Comparison of ENCODE assay signal across 21 cellular contexts in genomic region chr1:3940911-3941310, GRCh38. TPM values are rescaled to one million over a fixed set of nuclear protein-coding genes. Genes with fewer than 3 reads are reported as not detected.
DNase-seq lines count a peak whose midpoint lies in the region; ATAC-seq, FAIRE-seq and TF ChIP-seq lines count a peak whose summit lies in the region.
"Had no signal": no experiment of that assay in that cellular context is flagged by ENCODE, and none has a peak within 500 bp of the region (broad histone marks: within the 10 kb centered on the region; RNA-seq: fewer than 3 reads in every experiment).

No MANE protein-coding gene starts in this region.

- H3K79me1 ChIP-seq in H1 (ENCODE audit: low read depth, low read length), result no peaks in the 10 kb centered on the region

- no peak overlapping the region for H2AFZ ChIP-seq in H1 (ENCODE audit: low read length)
- H2AFZ ChIP-seq: GM23248 had no signal

- peaks cover 0 to 5% of the 10 kb centered on the region in 2 experiments; a peak in 2 of 4 replicates for H3K9me3 ChIP-seq in H1 (ENCODE audit: insufficient read depth in 2 of 2, low read depth in 1 of 2, low read length in 1 of 2)

- no peak overlapping the region for H2BK120ac ChIP-seq in H1 (replicated peaks; ENCODE audit: low read depth, low read length)

- no peak overlapping the region for H3K27ac ChIP-seq in H1 (ENCODE audit: low read depth, low read length)
- H3K27ac ChIP-seq: 22Rv1, A549, BLaER1, GM23248 had no signal

- no peaks in the 10 kb centered on the region for H3K23me2 ChIP-seq in H1 (ENCODE audit: low read depth, low read length)

- H2BK20ac ChIP-seq in H1 (ENCODE audit: low read length), result no peak overlapping the region

- no peaks in the 10 kb centered on the region for H3K79me2 ChIP-seq in H1 (ENCODE audit: control insufficient read depth in 1 of 2, insufficient read depth in 2 of 2, low read length in 2 of 2)

- TF ChIP-seq EP300 in H1 (IDR thresholded peaks at IDR 0.05; ENCODE audit: borderline replicate concordance in 1 of 2, low read depth in 2 of 2, low read length in 2 of 2), result no peak

- H3K36me3 ChIP-seq in H1 (ENCODE audit: control insufficient read depth in 2 of 4, insufficient read depth in 4 of 4, low read length in 3 of 4), result no peaks in the 10 kb centered on the region
- H3K36me3 ChIP-seq: BLaER1 had no signal

- H4K5ac ChIP-seq in H1 (ENCODE audit: insufficient read length, low read depth, low read length), result no peak overlapping the region

- no peak for TF ChIP-seq RAD21 in H1 (IDR thresholded peaks at IDR 0.05 in 1 of 2, conservative IDR thresholded peaks at IDR 0.05 in 1 of 2; ENCODE audit: low read depth in 2 of 2, low read length in 2 of 2)

- TF ChIP-seq CTCF in H1 (IDR thresholded peaks at IDR 0.05; ENCODE audit: control extremely low read depth in 1 of 3, insufficient read depth in 1 of 3, low read depth in 1 of 3, low read length in 3 of 3), result no peak

- no peak overlapping the region for H3K18ac ChIP-seq in H1 (ENCODE audit: extremely low read depth, low read length)

- peaks cover 0 to 2% (median 0%) of the 10 kb centered on the region in 4 experiments; a peak in 2 of 7 replicates for H3K4me1 ChIP-seq in H1 (replicated peaks in 1 of 4; ENCODE audit: control insufficient read depth in 3 of 4, insufficient read depth in 4 of 4, low read length in 3 of 4)

- no peak overlapping the region for H3K4ac ChIP-seq in H1 (replicated peaks; ENCODE audit: insufficient read length, low read depth, low read length)

- no peak overlapping the region for H2AK5ac ChIP-seq in H1 (ENCODE audit: low read depth, low read length)

- peaks cover 8% of the 10 kb centered on the region for H3K27me3 Mint-ChIP-seq in activated naive CD8-positive, alpha-beta T cell treated with anti-CD3 and anti-CD28 coated beads for 36 hours

- H4K8ac ChIP-seq in H1 (ENCODE audit: extremely low read depth, insufficient read depth, low read length), result peak overlapping the region; percentile 41; the same call in 1 of the 2 replicates

- H2BK15ac ChIP-seq in H1 (ENCODE audit: low read length), result no peak overlapping the region

- H3K4me3 ChIP-seq in H1 (ENCODE audit: extremely low read depth in 1 of 4, insufficient read depth in 2 of 4, low read depth in 3 of 4, low read length in 4 of 4), result no peak overlapping the region
- H3K4me3 ChIP-seq: A549, BLaER1, GM23248 had no signal

- DNase-seq in Ammon's horn (ENCODE audit: low spot score) (peak; percentile 15), NCI-H69 (lab: John Stamatoyannopoulos, UW) (peak; percentile 57), H1 (ENCODE audit: low read depth in 1 of 2, low spot score in 2 of 2) (no peak), retina (peak; percentile 48), OCI-M1 (lab: John Stamatoyannopoulos, UW) (no peak)
- DNase-seq in activated naive CD8-positive, alpha-beta T cell treated with anti-CD3 and anti-CD28 coated beads for 36 hours, result no peak
- DNase-seq: AML-193; CD4-positive, alpha-beta memory T cell; GM23248; HCEC 1CT; IMR-90 had no signal

- POLR2A ChIA-PET in H1 (lab: Charles Lee; ENCODE audit: partially characterized antibody), result no interaction called here

- H3K14ac ChIP-seq in H1 (ENCODE audit: insufficient read length), result no peak overlapping the region

- no peak for TF ChIP-seq POLR2A in H1 (IDR thresholded peaks at IDR 0.05; ENCODE audit: control extremely low read depth in 1 of 2, low read depth in 2 of 2, low read length in 2 of 2)

- H3K27ac Mint-ChIP-seq in activated naive CD8-positive, alpha-beta T cell treated with anti-CD3 and anti-CD28 coated beads for 36 hours, result no peak overlapping the region
- H3K27ac Mint-ChIP-seq: CD14-positive monocyte; CD4-positive, alpha-beta memory T cell had no signal

- peaks cover 0 to 2% of the 10 kb centered on the region in 2 experiments for H4K20me1 ChIP-seq in H1 (replicated peaks in 1 of 2; ENCODE audit: control insufficient read depth in 1 of 2, insufficient read depth in 2 of 2, low read length in 2 of 2)
- H4K20me1 ChIP-seq: BLaER1 had no signal

- ATAC-seq in HG03442 (IDR thresholded peaks at IDR 0.05; ENCODE audit: unreplicated experiment), result no peak
- ATAC-seq: A549 had no signal

- H2BK5ac ChIP-seq in H1 (ENCODE audit: low read depth, low read length), result no peak overlapping the region

- FAIRE-seq in H1 (lab: Jason Lieb, UNC), result no peak
- FAIRE-seq: A549, G401.6, GM12891, GM19239, H54, HTR-8/SVneo had no signal

- H3K56ac ChIP-seq in H1 (replicated peaks; ENCODE audit: insufficient read length, low read depth, low read length), result no peak overlapping the region

- H2BK12ac ChIP-seq in H1 (ENCODE audit: low read depth, low read length), result no peak overlapping the region

- H3K4me3 Mint-ChIP-seq in activated naive CD8-positive, alpha-beta T cell treated with anti-CD3 and anti-CD28 coated beads for 36 hours, result no peak overlapping the region
- H3K4me3 Mint-ChIP-seq: CD14-positive monocyte; CD4-positive, alpha-beta memory T cell had no signal

- H3K36me3 Mint-ChIP-seq in activated naive CD8-positive, alpha-beta T cell treated with anti-CD3 and anti-CD28 coated beads for 36 hours, result no peaks in the 10 kb centered on the region
- H3K36me3 Mint-ChIP-seq: CD14-positive monocyte; CD4-positive, alpha-beta memory T cell had no signal

- peaks cover 5% of the 10 kb centered on the region for H3K9me3 Mint-ChIP-seq in activated naive CD8-positive, alpha-beta T cell treated with anti-CD3 and anti-CD28 coated beads for 36 hours

- H3K27me3 ChIP-seq in H1 (replicated peaks in 1 of 4; ENCODE audit: control insufficient read depth in 3 of 4, extremely low read depth in 1 of 4, insufficient read depth in 3 of 4, low read length in 3 of 4), result no peaks in the 10 kb centered on the region; a peak in 1 of 7 replicates
- H3K27me3 ChIP-seq: BLaER1 had no signal

- no peak overlapping the region for H3K4me2 ChIP-seq in H1 (ENCODE audit: insufficient read depth in 1 of 2, low read depth in 2 of 2, low read length in 2 of 2)
- H3K4me2 ChIP-seq: A549, BLaER1 had no signal

- WGBS in H1 (ENCODE audit: extremely low coverage in 1 of 2, insufficient coverage in 1 of 2, insufficient read length in 1 of 2, insufficient replicate concordance in 2 of 2, low coverage in 1 of 2, low lambda C conversion rate in 2 of 2, missing lambda C conversion rate in 1 of 2), 2 experiments, result 90% methylated on average over 10 of the region's 10 CpGs; no CpG with 5 or more reads in 1 of the 2 experiments

- H4K91ac ChIP-seq in H1 (replicated peaks; ENCODE audit: insufficient read length, low read length), result no peak overlapping the region

- no peak overlapping the region for H3K23ac ChIP-seq in H1 (ENCODE audit: insufficient read length)

- CTCF ChIA-PET in H1 (lab: Charles Lee; ENCODE audit: partially characterized antibody), result interaction anchor here (0.6 kb wide), 1 partner anchor 880 kb away, joined by 3 read pairs; no protein-coding TSS in a partner anchor

- H3K9ac ChIP-seq in H1 (replicated peaks in 1 of 4; ENCODE audit: extremely low read depth in 1 of 4, low read depth in 3 of 4, low read length in 3 of 4), result no peak overlapping the region
- H3K9ac ChIP-seq: BLaER1, GM23248 had no signal

- no peaks in the 10 kb centered on the region for H3K4me1 Mint-ChIP-seq in activated naive CD8-positive, alpha-beta T cell treated with anti-CD3 and anti-CD28 coated beads for 36 hours
- H3K4me1 Mint-ChIP-seq: CD14-positive monocyte; CD4-positive, alpha-beta memory T cell had no signal

TF ChIP-seq in H1, 55 proteins besides CTCF, POLR2A, EP300 and RAD21:
- TF ChIP-seq JUND (IDR thresholded peaks at IDR 0.05; ENCODE audit: low read length) (no peak), NANOG (IDR thresholded peaks at IDR 0.05; ENCODE audit: insufficient read depth, low read depth, low read length, poor library complexity, severe bottlenecking) (no peak), BCL11A (IDR thresholded peaks at IDR 0.05; ENCODE audit: low read depth in 2 of 2, low read length in 2 of 2) (no peak), CEBPB (IDR thresholded peaks at IDR 0.05; ENCODE audit: low read depth, low read length) (no peak), HDAC2 (IDR thresholded peaks at IDR 0.05; ENCODE audit: borderline replicate concordance in 1 of 2, low read depth in 2 of 2, low read length in 2 of 2) (no peak), POU5F1 (IDR thresholded peaks at IDR 0.05; ENCODE audit: low read depth, low read length) (no peak), TBP (IDR thresholded peaks at IDR 0.05; ENCODE audit: low read depth, low read length) (no peak), GABPA (IDR thresholded peaks at IDR 0.05; ENCODE audit: borderline replicate concordance, insufficient read depth, low read length) (no peak), CREB1 (IDR thresholded peaks at IDR 0.05) (no peak), SIRT6 (IDR thresholded peaks at IDR 0.05; ENCODE audit: low read length) (no peak), YY1 (IDR thresholded peaks at IDR 0.05; ENCODE audit: low read depth, low read length) (no peak), EZH2 (IDR thresholded peaks at IDR 0.05; ENCODE audit: low read depth, low read length, severe bottlenecking) (no peak), ATF2 (IDR thresholded peaks at IDR 0.05; ENCODE audit: low read length) (no peak), SRF (IDR thresholded peaks at IDR 0.05; ENCODE audit: low read depth, low read length) (no peak), SUZ12 (IDR thresholded peaks at IDR 0.05; ENCODE audit: low read length) (no peak), ASH2L (IDR thresholded peaks at IDR 0.05; ENCODE audit: low read length) (no peak)
TF ChIP-seq in H1: peak in this region for 0.

RNA-seq across cellular contexts. Expression of gene C1orf174, which starts 40.8 kb away (rescaled TPM):
- total RNA-seq in H1 (2021; fragmentation: NEBNext Ultra II Directional; extraction: Animal tissue kit (Norgen Biotek cat#: 25700)), result 28.4 and 28.5 TPM in 2 replicates
- polyA plus RNA-seq in H1 (2011; rRNA removed), result 31.1 and 32.4 TPM in 2 replicates
- polyA plus RNA-seq in H1 (2011; cell fraction: cytosol; rRNA removed), result 35.9 TPM
- polyA plus RNA-seq in H1 (2011; cell fraction: nucleus; rRNA removed), result 31.2 TPM
- 25.9 to 34.1 TPM (median 27.7 TPM) in 4 replicates for polyA plus RNA-seq in H1 (2012, experiment 1 of 2)
- polyA plus RNA-seq in H1 (2012, experiment 2 of 2), result 7.2 TPM
- polyA plus RNA-seq in H1 (2013, experiment 1 of 2), result 21.3 TPM
- polyA plus RNA-seq in H1 (2013, experiment 2 of 2), result 22.1 TPM
- 21.0 and 24.5 TPM in 2 replicates for polyA minus RNA-seq in H1 (2011; rRNA and poly(A)+ RNA removed)
- 16.9 TPM for polyA minus RNA-seq in H1 (2011; cell fraction: cytosol; rRNA and poly(A)+ RNA removed)
- 11.5 TPM for polyA minus RNA-seq in H1 (2011; cell fraction: nucleus; rRNA and poly(A)+ RNA removed)
- 10 to 100 TPM; 51.0 to 53.1 TPM for total RNA-seq in activated naive CD8-positive, alpha-beta T cell treated with anti-CD3 and anti-CD28 coated beads for 36 hours

Comparison
In these comparisons a context has a peak if more than half of its experiments do, and no peak if none do; other contexts are left out.
1. DNase-seq: peak in Ammon's horn (single experiment), NCI-H69 (single experiment) and retina (single experiment); none in H1 (0 of 2), OCI-M1 (single experiment) and activated naive CD8-positive, alpha-beta T cell treated with anti-CD3 and anti-CD28 coated beads for 36 hours (single experiment).